In the genomic region with DNA sequence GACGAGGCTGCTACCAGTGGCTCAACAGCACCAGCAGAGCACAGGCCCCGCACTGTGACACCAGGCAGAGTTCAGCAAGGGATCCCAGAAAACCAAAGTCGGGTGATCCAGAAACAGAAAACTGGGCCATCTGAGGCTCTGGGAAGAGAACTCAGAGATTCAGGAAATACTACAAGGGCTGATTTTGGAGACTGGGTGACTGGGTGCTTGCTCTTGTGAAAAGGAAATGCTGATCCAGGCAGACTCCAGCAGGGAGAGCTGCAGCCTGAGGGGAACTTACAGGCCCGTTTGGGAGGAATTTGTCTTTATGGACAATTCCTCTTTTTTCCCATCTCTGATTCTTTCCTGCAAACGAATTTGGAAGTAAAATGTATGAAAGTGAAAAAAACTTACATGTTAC, we compare ENCODE assay signal across 14 cellular contexts. TPM values are rescaled to one million over a fixed set of nuclear protein-coding genes. Genes with fewer than 3 reads are reported as not detected.
DNase-seq lines count a peak whose midpoint lies in the region; ATAC-seq and TF ChIP-seq lines count a peak whose summit lies in the region.
"Had no signal": no experiment of that assay in that cellular context is flagged by ENCODE, and none has a peak within 500 bp of the region (broad histone marks: within the 10 kb centered on the region; RNA-seq: fewer than 3 reads in every experiment).

No MANE protein-coding gene starts in this region.

- H3K4me1 Mint-ChIP-seq in brain = peaks cover 95% of the 10 kb centered on the region

- H3K9me3 Mint-ChIP-seq in brain = peaks cover 0 to 6% (median 0%) of the 10 kb centered on the region in 5 experiments

- ATAC-seq in left cardiac atrium (no peak), upper lobe of right lung (peak; percentile 16), HG03139 (IDR thresholded peaks at IDR 0.05; ENCODE audit: unreplicated experiment) (no peak), HG02642 (IDR thresholded peaks at IDR 0.05; ENCODE audit: poor library complexity, unreplicated experiment) (no peak), HG02798 (IDR thresholded peaks at IDR 0.05; ENCODE audit: poor library complexity, unreplicated experiment) (no peak)
- ATAC-seq: A549 had no signal

- DNase-seq in cardiac muscle cell (ENCODE audit: low read depth in 1 of 2, low spot score in 1 of 2) = peak in 1 of 2 donors; percentile 49
- DNase-seq in left cardiac atrium = no peak
- DNase-seq in iris pigment epithelial cell (ENCODE audit: low read depth) = peak; percentile 15
- DNase-seq in upper lobe of right lung = no peak
- DNase-seq: activated gamma-delta T cell treated with Interleukin-2 at 50 U/mL for 16 hours, mesenchymal stem cell, NCI-H1417 treated with DMSO at 0.1 percent for 48 hours, NCI-H774 had no signal

- H3K4me1 ChIP-seq in cardiac muscle cell (ENCODE audit: low read depth) (peaks cover 6% of the 10 kb centered on the region), upper lobe of right lung (peaks cover 17% of the 10 kb centered on the region)

- H3K9me3 ChIP-seq in cardiac muscle cell (ENCODE audit: low read depth) (no peaks in the 10 kb centered on the region), upper lobe of right lung (no peaks in the 10 kb centered on the region)
- H3K9me3 ChIP-seq: A549 had no signal

- H3K4me3 ChIP-seq in cardiac muscle cell (no peak overlapping the region), upper lobe of right lung (no peak overlapping the region)
- H3K4me3 ChIP-seq: A549, coronary artery had no signal

- TF ChIP-seq CTCF in cardiac muscle cell (IDR thresholded peaks at IDR 0.05; ENCODE audit: low read depth, low read length) = peak; percentile 37
- TF ChIP-seq CTCF in brain (conservative IDR thresholded peaks at IDR 0.05) = no peak
- TF ChIP-seq CTCF in upper lobe of right lung (IDR thresholded peaks at IDR 0.05) = peak; percentile 12

- H3K27ac Mint-ChIP-seq in brain = peak overlapping the region in 4 of 5 experiments; percentile 21 to 81 (median 42)

- H3K36me3 ChIP-seq in cardiac muscle cell = no peaks in the 10 kb centered on the region
- H3K36me3 ChIP-seq in upper lobe of right lung = no peaks in the 10 kb centered on the region

- intact Hi-C loops in left cardiac atrium (cut with DNase I) = no loop called here
- intact Hi-C loops in upper lobe of right lung (cut with DNase I) = no loop called here

- H3K36me3 Mint-ChIP-seq in brain = peaks cover 34% of the 10 kb centered on the region

- no peaks in the 10 kb centered on the region for H3K27me3 Mint-ChIP-seq in brain

- H3K27me3 ChIP-seq in cardiac muscle cell = no peaks in the 10 kb centered on the region
- H3K27me3 ChIP-seq in upper lobe of right lung = no peaks in the 10 kb centered on the region

- H3K27ac ChIP-seq in cardiac muscle cell (no peak overlapping the region), upper lobe of right lung (no peak overlapping the region)
- H3K27ac ChIP-seq: A549, coronary artery had no signal

- no peak overlapping the region for H3K4me3 Mint-ChIP-seq in brain

RNA-seq across cellular contexts. Expression of a gene that starts 28.2 kb away (rescaled TPM):
- total RNA-seq in cardiac muscle cell = 51.7 and 74.8 TPM in 2 replicates
- 43.8 and 64.2 TPM in 2 replicates for polyA plus RNA-seq in cardiac muscle cell
- 100 to 1,000 TPM; 115 to 119 TPM for total RNA-seq in left cardiac atrium
- polyA plus RNA-seq in brain (ENCODE audit: insufficient read depth, low read depth, low replicate concordance) = 46.4 TPM
- total RNA-seq in upper lobe of right lung = 103 TPM

Comparison
In these comparisons a context has a peak if more than half of its experiments do, and no peak if none do; other contexts are left out.
1. CTCF ChIP-seq: peak in cardiac muscle cell (single experiment) and upper lobe of right lung (single experiment); none in brain (0 of 2).